In the genomic region with DNA sequence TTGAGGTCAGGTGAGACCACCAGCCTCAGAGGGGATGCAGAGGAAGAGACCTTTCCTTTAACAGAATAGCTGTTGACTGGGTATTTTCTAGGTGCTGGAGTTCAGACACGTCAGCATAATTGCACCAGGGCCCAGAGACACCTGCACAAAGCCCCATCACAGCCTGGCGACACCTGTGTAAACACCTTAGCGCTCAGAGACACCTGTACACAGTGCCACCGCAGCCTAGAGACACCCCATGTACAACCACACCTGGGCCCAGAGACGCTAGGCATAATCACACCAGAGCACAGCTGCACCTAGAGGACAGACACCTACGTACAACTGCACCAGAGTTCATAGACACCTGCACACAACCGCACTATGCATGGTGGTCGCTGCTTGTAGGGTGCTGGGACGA, we compare ENCODE assay signal across 1 cellular context.
TF ChIP-seq lines count a peak whose summit lies in the region.

No MANE protein-coding gene starts in this region.

TF ChIP-seq in GM23338, 12 proteins besides CTCF, POLR2A, EP300 and RAD21 (continued from another document):
- TF ChIP-seq, protein P1, sequence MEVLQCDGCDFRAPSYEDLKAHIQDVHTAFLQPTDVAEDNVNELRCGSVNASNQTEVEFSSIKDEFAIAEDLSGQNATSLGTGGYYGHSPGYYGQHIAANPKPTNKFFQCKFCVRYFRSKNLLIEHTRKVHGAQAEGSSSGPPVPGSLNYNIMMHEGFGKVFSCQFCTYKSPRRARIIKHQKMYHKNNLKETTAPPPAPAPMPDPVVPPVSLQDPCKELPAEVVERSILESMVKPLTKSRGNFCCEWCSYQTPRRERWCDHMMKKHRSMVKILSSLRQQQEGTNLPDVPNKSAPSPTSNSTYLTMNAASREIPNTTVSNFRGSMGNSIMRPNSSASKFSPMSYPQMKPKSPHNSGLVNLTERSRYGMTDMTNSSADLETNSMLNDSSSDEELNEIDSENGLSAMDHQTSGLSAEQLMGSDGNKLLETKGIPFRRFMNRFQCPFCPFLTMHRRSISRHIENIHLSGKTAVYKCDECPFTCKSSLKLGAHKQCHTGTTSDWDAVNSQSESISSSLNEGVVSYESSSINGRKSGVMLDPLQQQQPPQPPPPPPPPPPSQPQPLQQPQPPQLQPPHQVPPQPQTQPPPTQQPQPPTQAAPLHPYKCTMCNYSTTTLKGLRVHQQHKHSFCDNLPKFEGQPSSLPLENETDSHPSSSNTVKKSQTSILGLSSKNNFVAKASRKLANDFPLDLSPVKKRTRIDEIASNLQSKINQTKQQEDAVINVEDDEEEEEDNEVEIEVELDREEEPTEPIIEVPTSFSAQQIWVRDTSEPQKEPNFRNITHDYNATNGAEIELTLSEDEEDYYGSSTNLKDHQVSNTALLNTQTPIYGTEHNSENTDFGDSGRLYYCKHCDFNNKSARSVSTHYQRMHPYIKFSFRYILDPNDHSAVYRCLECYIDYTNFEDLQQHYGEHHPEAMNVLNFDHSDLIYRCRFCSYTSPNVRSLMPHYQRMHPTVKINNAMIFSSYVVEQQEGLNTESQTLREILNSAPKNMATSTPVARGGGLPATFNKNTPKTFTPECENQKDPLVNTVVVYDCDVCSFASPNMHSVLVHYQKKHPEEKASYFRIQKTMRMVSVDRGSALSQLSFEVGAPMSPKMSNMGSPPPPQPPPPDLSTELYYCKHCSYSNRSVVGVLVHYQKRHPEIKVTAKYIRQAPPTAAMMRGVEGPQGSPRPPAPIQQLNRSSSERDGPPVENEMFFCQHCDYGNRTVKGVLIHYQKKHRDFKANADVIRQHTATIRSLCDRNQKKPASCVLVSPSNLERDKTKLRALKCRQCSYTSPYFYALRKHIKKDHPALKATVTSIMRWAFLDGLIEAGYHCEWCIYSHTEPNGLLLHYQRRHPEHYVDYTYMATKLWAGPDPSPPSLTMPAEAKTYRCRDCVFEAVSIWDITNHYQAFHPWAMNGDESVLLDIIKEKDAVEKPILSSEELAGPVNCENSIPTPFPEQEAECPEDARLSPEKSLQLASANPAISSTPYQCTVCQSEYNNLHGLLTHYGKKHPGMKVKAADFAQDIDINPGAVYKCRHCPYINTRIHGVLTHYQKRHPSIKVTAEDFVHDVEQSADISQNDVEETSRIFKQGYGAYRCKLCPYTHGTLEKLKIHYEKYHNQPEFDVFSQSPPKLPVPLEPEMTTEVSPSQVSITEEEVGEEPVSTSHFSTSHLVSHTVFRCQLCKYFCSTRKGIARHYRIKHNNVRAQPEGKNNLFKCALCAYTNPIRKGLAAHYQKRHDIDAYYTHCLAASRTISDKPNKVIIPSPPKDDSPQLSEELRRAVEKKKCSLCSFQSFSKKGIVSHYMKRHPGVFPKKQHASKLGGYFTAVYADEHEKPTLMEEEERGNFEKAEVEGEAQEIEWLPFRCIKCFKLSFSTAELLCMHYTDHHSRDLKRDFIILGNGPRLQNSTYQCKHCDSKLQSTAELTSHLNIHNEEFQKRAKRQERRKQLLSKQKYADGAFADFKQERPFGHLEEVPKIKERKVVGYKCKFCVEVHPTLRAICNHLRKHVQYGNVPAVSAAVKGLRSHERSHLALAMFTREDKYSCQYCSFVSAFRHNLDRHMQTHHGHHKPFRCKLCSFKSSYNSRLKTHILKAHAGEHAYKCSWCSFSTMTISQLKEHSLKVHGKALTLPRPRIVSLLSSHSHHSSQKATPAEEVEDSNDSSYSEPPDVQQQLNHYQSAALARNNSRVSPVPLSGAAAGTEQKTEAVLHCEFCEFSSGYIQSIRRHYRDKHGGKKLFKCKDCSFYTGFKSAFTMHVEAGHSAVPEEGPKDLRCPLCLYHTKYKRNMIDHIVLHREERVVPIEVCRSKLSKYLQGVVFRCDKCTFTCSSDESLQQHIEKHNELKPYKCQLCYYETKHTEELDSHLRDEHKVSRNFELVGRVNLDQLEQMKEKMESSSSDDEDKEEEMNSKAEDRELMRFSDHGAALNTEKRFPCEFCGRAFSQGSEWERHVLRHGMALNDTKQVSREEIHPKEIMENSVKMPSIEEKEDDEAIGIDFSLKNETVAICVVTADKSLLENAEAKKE (CRISPR knock-in tag; IDR thresholded peaks at IDR 0.05): no peak
- no peak for TF ChIP-seq CREB1 (CRISPR knock-in tag; IDR thresholded peaks at IDR 0.05; ENCODE audit: low read depth)
- TF ChIP-seq EZH2 (IDR thresholded peaks at IDR 0.05; ENCODE audit: low read depth, unreplicated experiment): no peak
- no peak for TF ChIP-seq ZNF114 (CRISPR knock-in tag; IDR thresholded peaks at IDR 0.05)
- TF ChIP-seq, protein P2, sequence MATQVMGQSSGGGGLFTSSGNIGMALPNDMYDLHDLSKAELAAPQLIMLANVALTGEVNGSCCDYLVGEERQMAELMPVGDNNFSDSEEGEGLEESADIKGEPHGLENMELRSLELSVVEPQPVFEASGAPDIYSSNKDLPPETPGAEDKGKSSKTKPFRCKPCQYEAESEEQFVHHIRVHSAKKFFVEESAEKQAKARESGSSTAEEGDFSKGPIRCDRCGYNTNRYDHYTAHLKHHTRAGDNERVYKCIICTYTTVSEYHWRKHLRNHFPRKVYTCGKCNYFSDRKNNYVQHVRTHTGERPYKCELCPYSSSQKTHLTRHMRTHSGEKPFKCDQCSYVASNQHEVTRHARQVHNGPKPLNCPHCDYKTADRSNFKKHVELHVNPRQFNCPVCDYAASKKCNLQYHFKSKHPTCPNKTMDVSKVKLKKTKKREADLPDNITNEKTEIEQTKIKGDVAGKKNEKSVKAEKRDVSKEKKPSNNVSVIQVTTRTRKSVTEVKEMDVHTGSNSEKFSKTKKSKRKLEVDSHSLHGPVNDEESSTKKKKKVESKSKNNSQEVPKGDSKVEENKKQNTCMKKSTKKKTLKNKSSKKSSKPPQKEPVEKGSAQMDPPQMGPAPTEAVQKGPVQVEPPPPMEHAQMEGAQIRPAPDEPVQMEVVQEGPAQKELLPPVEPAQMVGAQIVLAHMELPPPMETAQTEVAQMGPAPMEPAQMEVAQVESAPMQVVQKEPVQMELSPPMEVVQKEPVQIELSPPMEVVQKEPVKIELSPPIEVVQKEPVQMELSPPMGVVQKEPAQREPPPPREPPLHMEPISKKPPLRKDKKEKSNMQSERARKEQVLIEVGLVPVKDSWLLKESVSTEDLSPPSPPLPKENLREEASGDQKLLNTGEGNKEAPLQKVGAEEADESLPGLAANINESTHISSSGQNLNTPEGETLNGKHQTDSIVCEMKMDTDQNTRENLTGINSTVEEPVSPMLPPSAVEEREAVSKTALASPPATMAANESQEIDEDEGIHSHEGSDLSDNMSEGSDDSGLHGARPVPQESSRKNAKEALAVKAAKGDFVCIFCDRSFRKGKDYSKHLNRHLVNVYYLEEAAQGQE (IDR thresholded peaks at IDR 0.05; ENCODE audit: unreplicated experiment): no peak
- no peak for TF ChIP-seq NANOG (IDR thresholded peaks at IDR 0.05; ENCODE audit: borderline replicate concordance)
- no peak for TF ChIP-seq EZH2phosphoT487 (IDR thresholded peaks at IDR 0.05; ENCODE audit: unreplicated experiment)
- TF ChIP-seq, protein P3, sequence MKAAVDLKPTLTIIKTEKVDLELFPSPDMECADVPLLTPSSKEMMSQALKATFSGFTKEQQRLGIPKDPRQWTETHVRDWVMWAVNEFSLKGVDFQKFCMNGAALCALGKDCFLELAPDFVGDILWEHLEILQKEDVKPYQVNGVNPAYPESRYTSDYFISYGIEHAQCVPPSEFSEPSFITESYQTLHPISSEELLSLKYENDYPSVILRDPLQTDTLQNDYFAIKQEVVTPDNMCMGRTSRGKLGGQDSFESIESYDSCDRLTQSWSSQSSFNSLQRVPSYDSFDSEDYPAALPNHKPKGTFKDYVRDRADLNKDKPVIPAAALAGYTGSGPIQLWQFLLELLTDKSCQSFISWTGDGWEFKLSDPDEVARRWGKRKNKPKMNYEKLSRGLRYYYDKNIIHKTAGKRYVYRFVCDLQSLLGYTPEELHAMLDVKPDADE (IDR thresholded peaks at IDR 0.05): no peak
- no peak for TF ChIP-seq POLR2AphosphoS5 (IDR thresholded peaks at IDR 0.05; ENCODE audit: low read depth)
- TF ChIP-seq ZNF331 (CRISPR knock-in tag; IDR thresholded peaks at IDR 0.05; ENCODE audit: low read depth): no peak
- TF ChIP-seq STAT1 (IDR thresholded peaks at IDR 0.05; ENCODE audit: unreplicated experiment): no peak
